ENCODE assay signal across 24 cellular contexts in genomic region chr1:166383635-166384346, GRCh38.
"Had no signal": no experiment of that assay in that cellular context is flagged by ENCODE, and none has a peak within 500 bp of the region (broad histone marks: within the 10 kb centered on the region; RNA-seq: fewer than 3 reads in every experiment).

No MANE protein-coding gene starts in this region.

- H3K27me3 Mint-ChIP-seq: dendritic cell treated with granulocyte-macrophage colony-stimulating factor and Interleukin-4, amounts not matched to agents 40 ng/mL and 50 ng/mL, for 4 days had no signal

- DNase-seq: effector memory CD8-positive, alpha-beta T cell; esophagus squamous epithelium; foreskin fibroblast; glutamatergic neuron; kidney; left cardiac atrium; left ventricle myocardium superior; mesenchymal stem cell; naive thymus-derived CD4-positive, alpha-beta T cell; nephron progenitor cell; psoas muscle; spleen; stimulated activated CD4-positive, alpha-beta T cell treated with anti-CD3 and anti-CD28 coated beads, Interleukin-15, amount 100 ng/mL, for 24 hours; stimulated activated CD4-positive, alpha-beta T cell treated with anti-CD3 and anti-CD28 coated beads, Interleukin-1b, Interleukin-23, amount 100 ng/mL, for 48 hours; stimulated activated CD4-positive, alpha-beta T cell treated with anti-CD3 and anti-CD28 coated beads, Interleukin-4, amount 100 ng/mL, for 24 hours; stimulated activated naive B cell treated with anti-CD40 and anti-IgM and Interleukin-4, amounts not matched to agents 10 μg/mL and 1 μg/mL and 100 μg/mL, for 72 hours; stimulated activated naive CD8-positive, alpha-beta T cell treated with anti-CD3 and anti-CD28 coated beads, Interleukin-15, amount 100 ng/mL, for 72 hours had no signal

- H3K4me1 ChIP-seq: esophagus squamous epithelium, gastroesophageal sphincter, spleen had no signal

- H3K4me1 Mint-ChIP-seq: stimulated activated naive B cell treated with anti-CD40 and anti-IgM and Interleukin-4, amounts not matched to agents 10 μg/mL and 1 μg/mL and 100 μg/mL, for 72 hours; stimulated activated naive CD8-positive, alpha-beta T cell treated with anti-CD3 and anti-CD28 coated beads, Interleukin-15, amount 100 ng/mL, for 72 hours had no signal

- H3K36me3 Mint-ChIP-seq: naive thymus-derived CD4-positive, alpha-beta T cell; stimulated activated naive B cell treated with anti-CD40 and anti-IgM and Interleukin-4, amounts not matched to agents 10 μg/mL and 1 μg/mL and 100 μg/mL, for 72 hours; type B pancreatic cell had no signal

- H3K36me3 ChIP-seq: esophagus squamous epithelium, gastroesophageal sphincter, neutrophil, spleen, thoracic aorta had no signal

- H3K27ac Mint-ChIP-seq: dendritic cell treated with granulocyte-macrophage colony-stimulating factor and Interleukin-4, amounts not matched to agents 40 ng/mL and 50 ng/mL, for 4 days; effector memory CD8-positive, alpha-beta T cell; naive thymus-derived CD4-positive, alpha-beta T cell; nephron progenitor cell; stimulated activated naive B cell treated with anti-CD40 and anti-IgM and Interleukin-4, amounts not matched to agents 10 μg/mL and 1 μg/mL and 100 μg/mL, for 72 hours; stimulated activated naive CD8-positive, alpha-beta T cell treated with anti-CD3 and anti-CD28 coated beads, Interleukin-15, amount 100 ng/mL, for 72 hours; type B pancreatic cell had no signal

- H3K9me3 Mint-ChIP-seq: dendritic cell treated with granulocyte-macrophage colony-stimulating factor and Interleukin-4, amounts not matched to agents 40 ng/mL and 50 ng/mL, for 4 days; effector memory CD8-positive, alpha-beta T cell; nephron progenitor cell; stimulated activated naive B cell treated with anti-CD40 and anti-IgM and Interleukin-4, amounts not matched to agents 10 μg/mL and 1 μg/mL and 100 μg/mL, for 72 hours; stimulated activated naive CD8-positive, alpha-beta T cell treated with anti-CD3 and anti-CD28 coated beads, Interleukin-15, amount 100 ng/mL, for 72 hours; type B pancreatic cell had no signal

- H3K4me3 ChIP-seq: esophagus squamous epithelium, gastroesophageal sphincter, lung, psoas muscle, spleen, thoracic aorta had no signal

- ATAC-seq: effector memory CD8-positive, alpha-beta T cell; gastroesophageal sphincter; left cardiac atrium; naive thymus-derived CD4-positive, alpha-beta T cell; psoas muscle; sciatic nerve; stimulated activated naive B cell treated with anti-CD40 and anti-IgM and Interleukin-4, amounts not matched to agents 10 μg/mL and 1 μg/mL and 100 μg/mL, for 72 hours; stimulated activated naive CD8-positive, alpha-beta T cell treated with anti-CD3 and anti-CD28 coated beads, Interleukin-15, amount 100 ng/mL, for 72 hours had no signal

- H3K9me3 ChIP-seq: esophagus squamous epithelium, gastroesophageal sphincter, neutrophil, psoas muscle, spleen, thoracic aorta had no signal

- H3K27me3 ChIP-seq: esophagus squamous epithelium, neutrophil, spleen had no signal

- H3K4me3 Mint-ChIP-seq: dendritic cell treated with granulocyte-macrophage colony-stimulating factor and Interleukin-4, amounts not matched to agents 40 ng/mL and 50 ng/mL, for 4 days; effector memory CD8-positive, alpha-beta T cell; naive thymus-derived CD4-positive, alpha-beta T cell; nephron progenitor cell; stimulated activated naive B cell treated with anti-CD40 and anti-IgM and Interleukin-4, amounts not matched to agents 10 μg/mL and 1 μg/mL and 100 μg/mL, for 72 hours; stimulated activated naive CD8-positive, alpha-beta T cell treated with anti-CD3 and anti-CD28 coated beads, Interleukin-15, amount 100 ng/mL, for 72 hours; type B pancreatic cell had no signal

- H3K27ac ChIP-seq: esophagus squamous epithelium, gastroesophageal sphincter, neutrophil, psoas muscle, spleen, thoracic aorta had no signal
